In genomic region chr1:45299981-45300668, GRCh38 we compare ENCODE assay signal across 8 cellular contexts. TPM values are rescaled to one million over a fixed set of nuclear protein-coding genes. Genes with fewer than 3 reads are reported as not detected.
A peak's percentile ranks its signal among the peaks of the same experiment; 100 is the strongest.
DNase-seq lines count a peak whose midpoint lies in the region; ATAC-seq, FAIRE-seq and TF ChIP-seq lines count a peak whose summit lies in the region.

No MANE protein-coding gene starts in this region.

- no peak for TF ChIP-seq POLR2A in H54 (IDR thresholded peaks at IDR 0.05; ENCODE audit: low read depth, low read length)
- no peak for TF ChIP-seq POLR2A in thyroid gland (IDR thresholded peaks at IDR 0.05)

- H3K36me3 ChIP-seq in thyroid gland: no peaks in the 10 kb centered on the region

- no peak for ATAC-seq in HG03432 (IDR thresholded peaks at IDR 0.05; ENCODE audit: unreplicated experiment)

- H3K4me3 ChIP-seq in dorsolateral prefrontal cortex (peak overlapping the region in 1 of 59 donors; percentile 2), thyroid gland (replicated peaks in 1 of 3) (no peak overlapping the region)

- 5 to 7% methylated on average over 4 of the region's 4 CpGs for WGBS in thyroid gland, 2 donors

- H3K27ac ChIP-seq in VCaP: peak overlapping the region; percentile 6; the same call in 1 of the 2 replicates
- peak overlapping the region in 1 of 59 donors; percentile 6 for H3K27ac ChIP-seq in dorsolateral prefrontal cortex
- no peak overlapping the region for H3K27ac ChIP-seq in thyroid gland

- DNase-seq in Ammon's horn (ENCODE audit: low spot score) (peak; percentile 88), H54 (ENCODE audit: insufficient read length, low spot score) (peak; percentile 42), NCI-H226 (peak; percentile 31), dorsolateral prefrontal cortex (peak in 6 of 10 donors; percentile 11 to 60 (median 46)), mesenteric fat pad (ENCODE audit: low spot score) (peak; percentile 47), thyroid gland (peak; percentile 53 to 63)

- H3K27me3 ChIP-seq in dorsolateral prefrontal cortex (no peaks in the 10 kb centered on the region), thyroid gland (no peaks in the 10 kb centered on the region)

- FAIRE-seq in H54 (lab: Jason Lieb, UNC): no peak

- peak; percentile 87 for TF ChIP-seq CTCF in VCaP (conservative IDR thresholded peaks at IDR 0.05)
- TF ChIP-seq CTCF in dorsolateral prefrontal cortex (IDR thresholded peaks at IDR 0.05 in 54 of 56, conservative IDR thresholded peaks at IDR 0.05 in 2 of 56; ENCODE audit: low read depth in 1 of 56, partially characterized antibody in 56 of 56): peak; percentile 31 to 93 (median 82)
- TF ChIP-seq CTCF in thyroid gland (IDR thresholded peaks at IDR 0.05): peak; percentile 63 to 94 (median 76)

- intact Hi-C loops in dorsolateral prefrontal cortex (cut with DNase I): loop anchor here (1.0 to 10.0 kb wide), 10 partner anchors 37 to 568 kb away; partner anchors contain the start of genes RNU5D-1 (in 2 of the 2), ZSWIM5 (in 2 of the 2), BTBD19 (in 1 of the 2) and DYNLT4 (in 1 of the 2)
- intact Hi-C loops in thyroid gland (cut with DNase I): loop anchor here (5.0 kb wide), 2 partner anchors 192 to 463 kb away; partner anchors contain the start of gene TESK2

- H3K9me3 ChIP-seq in thyroid gland: no peaks in the 10 kb centered on the region

- H3K4me1 ChIP-seq in thyroid gland: peaks cover 8 to 15% of the 10 kb centered on the region in 2 donors

RNA-seq across cellular contexts. Expression of gene HPDL, which starts 26.6 kb away (rescaled TPM):
- total RNA-seq in dorsolateral prefrontal cortex: 1 to 10 TPM in 60 of 120 experiments, under 1 TPM in 47, not detected in 13; 0.32 to 2.9 (median 1.1) TPM
- total RNA-seq in mesenteric fat pad: 1.00 TPM
- 1 to 10 TPM in 2 of 4 donors, under 1 TPM in 2; 0.27 to 3.5 (median 1.1) TPM for total RNA-seq in thyroid gland

RNA-seq across cellular contexts. Expression of gene TOE1, which starts 39.8 kb away (rescaled TPM):
- total RNA-seq in dorsolateral prefrontal cortex (10 to 100 TPM in 8 of 120 experiments, 1 to 10 TPM in 112; 3.3 to 10.9 (median 7.1) TPM), mesenteric fat pad (7.2 TPM), thyroid gland (10 to 100 TPM; 15.7 to 19.8 (median 17.8) TPM)

RNA-seq across cellular contexts. Expression of gene MUTYH, which starts 40.1 kb away (rescaled TPM):
- 10 to 100 TPM; 18.4 to 56.7 (median 33.5) TPM for total RNA-seq in dorsolateral prefrontal cortex
- 14.4 TPM for total RNA-seq in mesenteric fat pad
- total RNA-seq in thyroid gland: 10 to 100 TPM; 23.7 to 45.9 (median 31.7) TPM

Comparison
In these comparisons a context has a peak if more than half of its experiments do, and no peak if none do; other contexts are left out.
1. DNase-seq: peak in every context shown above with its lines; median percentile 88 in Ammon's horn; 58 in thyroid gland; 47 in mesenteric fat pad; 46 in dorsolateral prefrontal cortex; 42 in H54; 31 in NCI-H226.